ENCODE assay signal across 8 cellular contexts in the genomic region with DNA sequence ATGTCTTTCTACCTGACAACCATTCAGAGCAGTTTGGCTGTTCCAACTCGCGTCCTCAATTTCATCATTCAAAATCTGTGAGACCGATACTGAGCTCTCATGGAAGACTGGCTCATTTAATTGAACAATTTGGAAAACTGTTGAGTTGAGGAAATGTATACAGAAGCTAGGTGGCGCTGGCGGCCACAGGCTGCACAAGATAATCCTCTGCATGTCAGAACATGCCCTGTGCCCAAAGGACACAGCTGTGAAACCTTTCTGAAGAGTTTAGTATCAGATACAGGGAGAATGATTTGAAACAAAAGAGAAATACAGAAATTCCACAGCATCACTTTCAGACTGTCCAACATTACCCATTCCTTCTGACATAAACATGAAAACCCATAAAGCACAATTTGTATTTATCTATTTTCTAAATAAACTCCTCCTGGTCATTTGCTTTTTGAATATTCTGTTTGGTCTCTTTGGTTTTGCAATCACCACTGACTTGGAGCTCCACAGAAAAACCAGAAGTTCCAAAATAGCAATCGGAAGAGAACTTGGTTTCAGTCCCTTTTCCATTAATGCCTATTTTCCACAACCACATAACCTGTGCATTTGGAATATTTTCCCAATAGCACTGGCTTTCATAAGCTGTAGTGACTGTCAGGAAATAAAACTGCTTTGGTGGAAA.
A peak's percentile ranks its signal among the peaks of the same experiment; 100 is the strongest.
DNase-seq lines count a peak whose midpoint lies in the region; ATAC-seq lines count a peak whose summit lies in the region.

No MANE protein-coding gene starts in this region.

- intact Hi-C loops in cardiac septum (cut with DNase I) (no loop called here), posterior vena cava (cut with DNase I) (loop anchor here in 1 of 2 donors (10.0 kb wide), 1 partner anchor 538 kb away; no protein-coding TSS in a partner anchor)

- CTCF ChIA-PET in activated naive CD4-positive, alpha-beta T cell treated with anti-CD3 and anti-CD28 coated beads, Interleukin-2, amount 10 ng/mL, durations not matched to agents 7 days and 5 days (lab: Charles Lee), result interaction anchor here (0.6 to 2.2 kb wide), 23 partner anchors 10 to 563 kb away, joined by 3 to 10 read pairs (median 4); a partner anchor contains a TSS

- no peaks in the 10 kb centered on the region for H3K27me3 Mint-ChIP-seq in activated naive CD4-positive, alpha-beta T cell treated with anti-CD3 and anti-CD28 coated beads, Interleukin-2, amount 10 ng/mL, durations not matched to agents 7 days and 5 days

- no peak overlapping the region for H3K4me3 Mint-ChIP-seq in activated naive CD4-positive, alpha-beta T cell treated with anti-CD3 and anti-CD28 coated beads, Interleukin-2, amount 10 ng/mL, durations not matched to agents 7 days and 5 days

- DNase-seq in DMS53 treated with DMSO at 0.1 percent for 48 hours (lab: John Stamatoyannopoulos, UW; ENCODE audit: unreplicated experiment), result peak; percentile 71
- DNase-seq in NCI-H345 treated with DMSO at 0.1 percent for 48 hours (lab: John Stamatoyannopoulos, UW; ENCODE audit: unreplicated experiment), result peak; percentile 37
- peak; percentile 67 for DNase-seq in activated naive CD4-positive, alpha-beta T cell treated with anti-CD3 and anti-CD28 coated beads, Interleukin-2, amount 10 ng/mL, durations not matched to agents 7 days and 5 days
- DNase-seq in cardiac septum (ENCODE audit: low spot score), result peak; percentile 77
- DNase-seq in posterior vena cava (ENCODE audit: low spot score), result peak; percentile 92
- DNase-seq in activated CD8-positive, alpha-beta memory T cell treated with anti-CD3 and anti-CD28 coated beads, Interleukin-2, amount 50 U/mL, for 48 hours, result no peak

- H3K4me1 Mint-ChIP-seq in activated naive CD4-positive, alpha-beta T cell treated with anti-CD3 and anti-CD28 coated beads, Interleukin-2, amount 10 ng/mL, durations not matched to agents 7 days and 5 days, result peaks cover 41% of the 10 kb centered on the region

- ATAC-seq in GM19455 (IDR thresholded peaks at IDR 0.05; ENCODE audit: unreplicated experiment) (peak; percentile 91), HG03457 (IDR thresholded peaks at IDR 0.05; ENCODE audit: unreplicated experiment) (peak; percentile 86)

- H3K36me3 Mint-ChIP-seq in activated naive CD4-positive, alpha-beta T cell treated with anti-CD3 and anti-CD28 coated beads, Interleukin-2, amount 10 ng/mL, durations not matched to agents 7 days and 5 days, result no peaks in the 10 kb centered on the region

- peaks cover 3% of the 10 kb centered on the region for H3K9me3 Mint-ChIP-seq in activated naive CD4-positive, alpha-beta T cell treated with anti-CD3 and anti-CD28 coated beads, Interleukin-2, amount 10 ng/mL, durations not matched to agents 7 days and 5 days

- H3K27ac Mint-ChIP-seq in activated naive CD4-positive, alpha-beta T cell treated with anti-CD3 and anti-CD28 coated beads, Interleukin-2, amount 10 ng/mL, durations not matched to agents 7 days and 5 days, result peak overlapping the region; percentile 40
